In the genomic region with DNA sequence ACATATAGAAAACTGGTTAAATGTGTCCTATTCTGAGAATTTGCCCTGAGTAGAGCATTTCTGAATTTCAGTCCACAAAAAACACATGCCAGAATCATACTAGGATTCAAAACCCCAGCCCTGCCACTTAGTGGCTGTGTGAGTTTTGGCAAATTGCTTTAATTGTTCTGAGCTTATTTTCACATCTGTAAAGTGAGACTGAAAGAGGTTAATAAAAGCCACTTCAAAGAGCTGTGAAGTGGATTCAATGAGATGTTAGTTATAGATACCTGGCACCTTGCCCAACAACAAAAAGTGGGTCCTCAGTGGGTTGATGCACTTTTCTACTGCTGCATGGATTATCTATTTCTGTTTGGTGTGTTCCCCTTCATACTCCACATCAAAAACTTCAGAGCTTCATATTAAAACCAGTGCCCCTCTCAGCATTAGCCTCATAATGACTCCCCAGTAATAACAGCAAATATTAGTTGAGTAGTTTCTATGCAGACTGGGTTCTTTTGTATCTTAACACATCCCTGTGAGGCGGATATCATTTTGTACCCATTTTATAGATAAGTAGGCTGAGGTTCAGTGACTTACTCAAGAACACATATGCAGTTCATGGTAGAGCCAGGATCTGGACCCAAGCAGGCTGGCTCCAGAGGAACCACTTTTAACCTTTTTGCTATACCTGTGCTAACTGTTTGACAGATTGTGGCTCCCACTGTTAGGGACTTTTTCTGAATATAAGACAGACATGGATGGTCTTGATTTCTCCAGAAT, we compare ENCODE assay signal across 10 cellular contexts. TPM values are rescaled to one million over a fixed set of nuclear protein-coding genes. Genes with fewer than 3 reads are reported as not detected.
DNase-seq lines count a peak whose midpoint lies in the region; ATAC-seq lines count a peak whose summit lies in the region.
"Had no signal": no experiment of that assay in that cellular context is flagged by ENCODE, and none has a peak within 500 bp of the region (broad histone marks: within the 10 kb centered on the region; RNA-seq: fewer than 3 reads in every experiment).

No MANE protein-coding gene starts in this region.

- no peaks in the 10 kb centered on the region for H3K9me3 Mint-ChIP-seq in naive thymus-derived CD4-positive, alpha-beta T cell
- H3K9me3 Mint-ChIP-seq: mesothelial cell of epicardium had no signal

- H3K27me3 Mint-ChIP-seq in naive thymus-derived CD4-positive, alpha-beta T cell = peaks cover 0 to 10% (median 0%) of the 10 kb centered on the region in 5 donors

- H3K36me3 ChIP-seq in naive thymus-derived CD4-positive, alpha-beta T cell (ENCODE audit: control insufficient read depth in 2 of 3, insufficient read depth in 3 of 3, low read length in 3 of 3) = no peaks in the 10 kb centered on the region

- CTCF ChIA-PET in naive thymus-derived CD4-positive, alpha-beta T cell (lab: Charles Lee) = interaction anchor here (1.0 to 2.7 kb wide), 6 partner anchors 9 to 198 kb away, joined by 3 to 25 read pairs (median 4); no protein-coding TSS in a partner anchor

- H3K4me1 Mint-ChIP-seq in naive thymus-derived CD4-positive, alpha-beta T cell = peaks cover 27 to 42% (median 38%) of the 10 kb centered on the region in 7 donors
- H3K4me1 Mint-ChIP-seq: mesothelial cell of epicardium had no signal

- no peaks in the 10 kb centered on the region for H3K27me3 ChIP-seq in naive thymus-derived CD4-positive, alpha-beta T cell (ENCODE audit: control insufficient read depth in 2 of 2, insufficient read depth in 2 of 2, low read length in 2 of 2)
- H3K27me3 ChIP-seq: body of pancreas had no signal

- peaks cover 22 to 28% of the 10 kb centered on the region in 2 donors for H3K4me1 ChIP-seq in naive thymus-derived CD4-positive, alpha-beta T cell (ENCODE audit: control insufficient read depth in 2 of 2, insufficient read depth in 2 of 2, low read length in 2 of 2)

- no peaks in the 10 kb centered on the region for H3K36me3 Mint-ChIP-seq in naive thymus-derived CD4-positive, alpha-beta T cell
- H3K36me3 Mint-ChIP-seq: mesothelial cell of epicardium had no signal

- no peak overlapping the region for H3K4me3 ChIP-seq in naive thymus-derived CD4-positive, alpha-beta T cell (ENCODE audit: low read length)
- H3K4me3 ChIP-seq: body of pancreas had no signal

- H3K9me3 ChIP-seq in naive thymus-derived CD4-positive, alpha-beta T cell (ENCODE audit: control insufficient read depth in 2 of 3, low read length in 3 of 3) = no peaks in the 10 kb centered on the region
- H3K9me3 ChIP-seq: body of pancreas had no signal

- POLR2A ChIA-PET in naive thymus-derived CD4-positive, alpha-beta T cell (lab: Charles Lee) = interaction anchor here (0.6 to 3.2 kb wide), 7 partner anchors 10 to 237 kb away, joined by 3 to 18 read pairs (median 4); a partner anchor contains a TSS

- peak; percentile 32 to 38 for DNase-seq in activated CD4-positive, alpha-beta T cell treated with anti-CD3 and anti-CD28 coated beads for 4 hours
- no peak for DNase-seq in activated CD4-positive, alpha-beta T cell treated with anti-CD3 and anti-CD28 coated beads, Interleukin-2, amount 50 U/mL, for 4 hours
- DNase-seq in NCI-H1092 (lab: John Stamatoyannopoulos, UW) = peak; percentile 18
- DNase-seq in SW480 (ENCODE audit: low spot score) = peak; percentile 49
- peak in 7 of 9 donors; percentile 22 to 52 (median 43) for DNase-seq in naive thymus-derived CD4-positive, alpha-beta T cell
- no peak for DNase-seq in NOMO-1 treated with DMSO at 0.1 percent for 48 hours (lab: John Stamatoyannopoulos, UW; ENCODE audit: unreplicated experiment)
- DNase-seq: body of pancreas had no signal

- intact Hi-C loops in naive thymus-derived CD4-positive, alpha-beta T cell (cut with micrococcal nuclease) = loop anchor here in 1 of 2 donors (5.0 kb wide), 1 partner anchor 40 kb away; no protein-coding TSS in a partner anchor

- ATAC-seq in naive thymus-derived CD4-positive, alpha-beta T cell = peak; percentile 12
- ATAC-seq in HG02938 (IDR thresholded peaks at IDR 0.05; ENCODE audit: unreplicated experiment) (no peak), GM18861 (IDR thresholded peaks at IDR 0.05; ENCODE audit: unreplicated experiment) (no peak)
- ATAC-seq: body of pancreas had no signal

- H3K27ac ChIP-seq in naive thymus-derived CD4-positive, alpha-beta T cell (ENCODE audit: low read depth, low read length) = no peak overlapping the region

- H3K27ac Mint-ChIP-seq in naive thymus-derived CD4-positive, alpha-beta T cell = peak overlapping the region in 7 of 9 donors; percentile 0 to 87 (median 42)
- H3K27ac Mint-ChIP-seq: mesothelial cell of epicardium had no signal

- peak overlapping the region; percentile 8 to 85 (median 66) for H3K4me3 Mint-ChIP-seq in naive thymus-derived CD4-positive, alpha-beta T cell
- H3K4me3 Mint-ChIP-seq: mesothelial cell of epicardium had no signal

RNA-seq across cellular contexts. Expression of a gene that starts 14.2 kb away (rescaled TPM):
- 1 to 10 TPM in 2 of 5 experiments, under 1 TPM in 1, not detected in 2; 0.66 to 1.6 (median 1.0) TPM for total RNA-seq in naive thymus-derived CD4-positive, alpha-beta T cell
- polyA plus RNA-seq in naive thymus-derived CD4-positive, alpha-beta T cell = not detected
- total RNA-seq: mesothelial cell of epicardium had no signal

RNA-seq across cellular contexts. Expression of a gene that starts 14.2 kb away (rescaled TPM):
- total RNA-seq in naive thymus-derived CD4-positive, alpha-beta T cell = under 1 TPM in 1 of 5 experiments, not detected in 4; 0.41 TPM
- polyA plus RNA-seq in naive thymus-derived CD4-positive, alpha-beta T cell = not detected
- total RNA-seq: mesothelial cell of epicardium had no signal

RNA-seq across cellular contexts. Expression of a gene that starts 43.9 kb away (rescaled TPM):
- 100 to 1,000 TPM in 2 of 5 experiments, 10 to 100 TPM in 3; 15.3 to 117 (median 95.2) TPM for total RNA-seq in naive thymus-derived CD4-positive, alpha-beta T cell
- polyA plus RNA-seq in naive thymus-derived CD4-positive, alpha-beta T cell = 100 to 1,000 TPM; 330 to 407 TPM

Comparison
In these comparisons a context has a peak if more than half of its experiments do, and no peak if none do; other contexts are left out.
1. DNase-seq: peak in activated CD4-positive, alpha-beta T cell treated with anti-CD3 and anti-CD28 coated beads for 4 hours (2 of 2), NCI-H1092 (single experiment), SW480 (single experiment) and naive thymus-derived CD4-positive, alpha-beta T cell (7 of 9); none in activated CD4-positive, alpha-beta T cell treated with anti-CD3 and anti-CD28 coated beads, Interleukin-2, amount 50 U/mL, for 4 hours (0 of 2) and NOMO-1 treated with DMSO at 0.1 percent for 48 hours (single experiment).